15 cellular contexts compared by ENCODE assay signal in the genomic region with DNA sequence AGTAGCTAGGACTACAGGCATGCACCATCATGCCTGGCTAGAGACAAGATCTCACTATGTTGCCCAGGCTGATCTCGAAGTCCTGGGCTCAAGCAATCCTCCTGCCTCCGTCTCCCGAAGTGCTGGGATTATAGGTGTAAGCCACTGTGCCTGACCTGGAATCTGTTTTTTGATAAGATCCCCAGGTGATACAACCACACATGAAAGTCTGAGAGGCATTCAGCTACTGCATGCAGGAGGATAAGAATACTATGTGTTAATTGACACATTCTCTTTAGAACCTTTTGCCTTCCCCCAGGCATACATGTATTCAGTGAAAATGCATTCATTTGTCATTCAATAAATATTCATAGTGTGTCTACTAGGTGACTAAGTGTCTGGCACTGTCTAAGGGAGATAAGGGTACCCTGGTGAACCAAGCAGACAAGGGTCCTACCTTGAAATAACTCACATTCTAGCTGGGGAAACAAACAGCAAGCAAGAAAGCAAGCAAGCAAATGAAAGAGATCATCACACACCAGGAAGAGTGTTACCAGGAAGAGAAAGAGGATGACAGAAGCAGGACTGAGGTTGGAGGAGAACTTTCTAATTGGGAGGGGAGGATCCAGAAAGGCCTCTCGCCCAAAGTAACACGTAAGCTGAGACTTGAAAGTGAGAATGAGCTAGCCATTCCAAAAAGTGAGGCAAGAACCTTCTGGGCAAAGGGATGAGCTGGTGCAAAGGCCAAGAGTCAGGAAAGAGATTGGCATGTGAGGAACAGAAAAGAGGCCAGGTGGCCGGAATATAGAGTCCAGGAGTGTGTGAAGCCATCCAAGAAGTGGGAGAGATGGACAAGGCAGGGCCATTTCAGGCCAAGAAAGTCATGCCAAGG. TPM values are rescaled to one million over a fixed set of nuclear protein-coding genes. Genes with fewer than 3 reads are reported as not detected.
DNase-seq lines count a peak whose midpoint lies in the region; ATAC-seq, FAIRE-seq and TF ChIP-seq lines count a peak whose summit lies in the region.
"Had no signal": no experiment of that assay in that cellular context is flagged by ENCODE, and none has a peak within 500 bp of the region (broad histone marks: within the 10 kb centered on the region; RNA-seq: fewer than 3 reads in every experiment).

No MANE protein-coding gene starts in this region.

- ATAC-seq in Right ventricle myocardium superior (ENCODE audit: poor library complexity) (no peak), K562 (no peak)
- ATAC-seq: stimulated activated naive CD8-positive, alpha-beta T cell treated with anti-CD3 and anti-CD28 coated beads, Interleukin-15, amount 100 ng/mL, for 72 hours had no signal

- no peak for TF ChIP-seq EP300 in K562 (IDR thresholded peaks at IDR 0.05; ENCODE audit: low read length)

- WGBS in K562 (ENCODE audit: insufficient coverage, low coverage, missing lambda C conversion rate) = 75% methylated on average over 6 of the region's 6 CpGs

- H3K4me3 ChIP-seq in right atrium auricular region (no peak overlapping the region), K562 (no peak overlapping the region)

- no peak overlapping the region for H2AFZ ChIP-seq in K562 (ENCODE audit: low read depth, low read length)

- H3K9me3 ChIP-seq in right atrium auricular region = no peaks in the 10 kb centered on the region
- no peaks in the 10 kb centered on the region for H3K9me3 ChIP-seq in K562 (replicated peaks; ENCODE audit: control insufficient read depth, insufficient read depth, low read depth, low read length)

- H3K27ac ChIP-seq in right atrium auricular region (peak overlapping the region; percentile 31 to 60), K562 (ENCODE audit: extremely low read depth, low read depth, low read length) (no peak overlapping the region)

- no peak for FAIRE-seq in K562 (lab: Jason Lieb, UNC)
- FAIRE-seq: small intestine had no signal

- DNase-seq in right atrium auricular region (ENCODE audit: low spot score) (no peak), Right ventricle myocardium superior (no peak), K562 (ENCODE audit: extremely low read depth in 1 of 4, low spot score in 3 of 4) (peak in 1 of 4 experiments; percentile 14), kidney glomerular epithelial cell (lab: John Stamatoyannopoulos, UW) (peak; percentile 38), nephron progenitor cell (no peak), NCI-H345 treated with DMSO at 0.1 percent for 48 hours (lab: John Stamatoyannopoulos, UW; ENCODE audit: unreplicated experiment) (no peak), putamen (ENCODE audit: low spot score) (no peak), HuH-7 (ENCODE audit: low spot score) (no peak)
- DNase-seq: activated T-cell treated with anti-CD3 and anti-CD28 coated beads, Interleukin-2, amount 50 U/mL, for 24 hours; dorsolateral prefrontal cortex; NCI-H1436; NCI-H446 treated with DMSO at 0.1 percent for 48 hours; small intestine; stimulated activated naive CD8-positive, alpha-beta T cell treated with anti-CD3 and anti-CD28 coated beads, Interleukin-15, amount 100 ng/mL, for 72 hours; T-helper 1 cell had no signal

- H3K27ac Mint-ChIP-seq in nephron progenitor cell = no peak overlapping the region
- H3K27ac Mint-ChIP-seq: activated T-cell treated with anti-CD3 and anti-CD28 coated beads, Interleukin-2, amount 50 U/mL, for 24 hours had no signal

- peaks cover 34% of the 10 kb centered on the region for H3K4me1 Mint-ChIP-seq in nephron progenitor cell

- TF ChIP-seq POLR2A in K562 (conservative IDR thresholded peaks at IDR 0.05) = no peak

- TF ChIP-seq CTCF in right atrium auricular region (IDR thresholded peaks at IDR 0.05) = no peak
- TF ChIP-seq CTCF in K562 (IDR thresholded peaks at IDR 0.05 in 2 of 3, conservative IDR thresholded peaks at IDR 0.05 in 1 of 3; ENCODE audit: insufficient read depth in 2 of 3, low read depth in 1 of 3, low read length in 3 of 3) = no peak
- TF ChIP-seq CTCF in nephron progenitor cell (IDR thresholded peaks at IDR 0.05) = no peak

- H3K36me3 Mint-ChIP-seq in nephron progenitor cell (ENCODE audit: low read depth) = peaks cover 3% of the 10 kb centered on the region

- peaks cover 20% of the 10 kb centered on the region for H3K27me3 Mint-ChIP-seq in nephron progenitor cell (ENCODE audit: low read depth, poor library complexity)
- H3K27me3 Mint-ChIP-seq: activated T-cell treated with anti-CD3 and anti-CD28 coated beads, Interleukin-2, amount 50 U/mL, for 24 hours; stimulated activated naive CD8-positive, alpha-beta T cell treated with anti-CD3 and anti-CD28 coated beads, Interleukin-15, amount 100 ng/mL, for 72 hours had no signal

- intact Hi-C loops in Right ventricle myocardium superior (cut with DNase I) (loop anchor here (10.0 kb wide), 2 partner anchors 56 to 116 kb away; no protein-coding TSS in a partner anchor), K562 (cut with micrococcal nuclease) (no loop called here)

- in situ Hi-C loops in K562 (cut with MboI) = no loop called here

- no peak overlapping the region for H3K9ac ChIP-seq in K562 (ENCODE audit: insufficient read depth in 1 of 2, low read depth in 2 of 2, low read length in 2 of 2)

- no peaks in the 10 kb centered on the region for H3K9me1 ChIP-seq in K562 (ENCODE audit: control insufficient read depth, insufficient read depth, low read length)

- CTCF ChIA-PET in K562 (lab: Yijun Ruan, JAX; ENCODE audit: low intra/inter-chr PET ratio) = no interaction called here

- H3K4me1 ChIP-seq in right atrium auricular region (peaks cover 0 to 49% of the 10 kb centered on the region in 2 donors), K562 (replicated peaks in 1 of 2; ENCODE audit: control insufficient read depth in 2 of 2, insufficient read depth in 2 of 2, low read length in 2 of 2) (peaks cover 6 to 32% of the 10 kb centered on the region in 2 experiments)

- H3K9me3 Mint-ChIP-seq in nephron progenitor cell = no peaks in the 10 kb centered on the region
- H3K9me3 Mint-ChIP-seq: activated T-cell treated with anti-CD3 and anti-CD28 coated beads, Interleukin-2, amount 50 U/mL, for 24 hours; stimulated activated naive CD8-positive, alpha-beta T cell treated with anti-CD3 and anti-CD28 coated beads, Interleukin-15, amount 100 ng/mL, for 72 hours had no signal

- BruUV-seq in K562 (replicated peaks; lab: Mats Ljungman, UMichigan) = no TSS peak

- no peak overlapping the region for H3K4me3 Mint-ChIP-seq in nephron progenitor cell
- H3K4me3 Mint-ChIP-seq: activated T-cell treated with anti-CD3 and anti-CD28 coated beads, Interleukin-2, amount 50 U/mL, for 24 hours; stimulated activated naive CD8-positive, alpha-beta T cell treated with anti-CD3 and anti-CD28 coated beads, Interleukin-15, amount 100 ng/mL, for 72 hours had no signal

- H3K79me2 ChIP-seq in K562 (ENCODE audit: control insufficient read depth, insufficient read depth, low read length) = peaks cover 33% of the 10 kb centered on the region

- H3K4me2 ChIP-seq in K562 (ENCODE audit: insufficient read depth, low read length) = no peak overlapping the region

- no peaks in the 10 kb centered on the region for H3K27me3 ChIP-seq in right atrium auricular region
- H3K27me3 ChIP-seq in K562 (ENCODE audit: control insufficient read depth in 2 of 2, insufficient read depth in 2 of 2, low read length in 2 of 2) = no peaks in the 10 kb centered on the region
- H3K27me3 ChIP-seq: dorsolateral prefrontal cortex had no signal

- POLR2A ChIA-PET in K562 (lab: Yijun Ruan, JAX) = interaction anchor here (0.8 kb wide), 1 partner anchor 135 kb away, joined by 4 read pairs; the partner anchor contains the start of gene NOL7

- no peak for TF ChIP-seq RAD21 in K562 (CRISPR knock-in tag; conservative IDR thresholded peaks at IDR 0.05 in 1 of 2, IDR thresholded peaks at IDR 0.05 in 1 of 2)

- H4K20me1 ChIP-seq in K562 (replicated peaks; ENCODE audit: control insufficient read depth, insufficient read depth, low read length) = no peaks in the 10 kb centered on the region

- H3K36me3 ChIP-seq in right atrium auricular region = peaks cover 19% of the 10 kb centered on the region
- H3K36me3 ChIP-seq in K562 (ENCODE audit: control insufficient read depth, insufficient read depth, low read length) = no peaks in the 10 kb centered on the region; the same call in 2 of the 3 replicates

TF ChIP-seq in K562, 482 proteins besides CTCF, POLR2A, EP300 and RAD21 (continues in another document):
- TF ChIP-seq NCOA2 (IDR thresholded peaks at IDR 0.05; ENCODE audit: partially characterized antibody in 2 of 2) (no peak), FOSL1 (tag; conservative IDR thresholded peaks at IDR 0.05) (peak; percentile 31; the same call in 1 of the 2 replicates), SNIP1 (IDR thresholded peaks at IDR 0.05; ENCODE audit: low read depth) (no peak), RBFOX2 (IDR thresholded peaks at IDR 0.05; ENCODE audit: low read depth, low read length) (no peak), THRB (CRISPR knock-in tag; conservative IDR thresholded peaks at IDR 0.05) (no peak)

RNA-seq across cellular contexts. Expression of gene GFOD1, which starts 6.5 kb away (rescaled TPM):
- total RNA-seq in right atrium auricular region = 10 to 100 TPM; 66.2 to 96.3 TPM
- total RNA-seq in Right ventricle myocardium superior = 46.2 TPM
- total RNA-seq in K562 (2011; cell fraction: chromatin; rRNA removed; ENCODE audit: low replicate concordance) = 13.1 and 17.7 TPM in 2 replicates
- 8.6 and 9.2 TPM in 2 replicates for total RNA-seq in K562 (2011; cell fraction: nucleolus; rRNA removed)
- total RNA-seq in K562 (2011; cell fraction: nucleoplasm; rRNA removed) = 12.8 and 23.1 TPM in 2 replicates
- 8.3 and 10.3 TPM in 2 replicates for total RNA-seq in K562 (2014; rRNA removed)
- 10.8 and 11.0 TPM in 2 replicates for total RNA-seq in K562 (2014; rRNA removed; fragmentation: Illumina TruSeq; extraction: Trizol)
- total RNA-seq in K562 (2015; rRNA removed; fragmentation: Illumina TruSeq; extraction: Trizol) = 10.5 and 10.8 TPM in 2 replicates
- total RNA-seq in K562 (2021) = 10.3 and 12.0 TPM in 2 replicates
- polyA plus RNA-seq in K562 (2011; rRNA removed) = 3.6 and 3.8 TPM in 2 replicates
- polyA plus RNA-seq in K562 (2011; cell fraction: cytosol; rRNA removed) = 3.0 and 4.7 TPM in 2 replicates
- 3.3 and 5.0 TPM in 2 replicates for polyA plus RNA-seq in K562 (2011; cell fraction: nucleus; rRNA removed)
- 3.6 and 6.6 TPM in 2 replicates for polyA plus RNA-seq in K562 (2012)
- 7.4 and 8.0 TPM in 2 replicates for polyA plus RNA-seq in K562 (2014; fragmentation: Illumina TruSeq; extraction: Trizol)
- 1 to 10 TPM; 5.4 to 5.9 TPM for polyA plus RNA-seq in K562 (2014; fragmentation: Nextera tagmentation; extraction: Ambion mirVana)
- 7.0 and 8.2 TPM in 2 replicates for polyA plus RNA-seq in K562 (2014; rRNA removed)
- 7.9 and 8.5 TPM in 2 replicates for polyA minus RNA-seq in K562 (2011; rRNA and poly(A)+ RNA removed)
- 3.9 and 7.1 TPM in 2 replicates for polyA minus RNA-seq in K562 (2011; cell fraction: cytosol; rRNA and poly(A)+ RNA removed)
- 8.1 and 9.6 TPM in 2 replicates for polyA minus RNA-seq in K562 (2011; cell fraction: nucleus; rRNA and poly(A)+ RNA removed)
